19 cellular contexts compared by ENCODE assay signal in the genomic region with DNA sequence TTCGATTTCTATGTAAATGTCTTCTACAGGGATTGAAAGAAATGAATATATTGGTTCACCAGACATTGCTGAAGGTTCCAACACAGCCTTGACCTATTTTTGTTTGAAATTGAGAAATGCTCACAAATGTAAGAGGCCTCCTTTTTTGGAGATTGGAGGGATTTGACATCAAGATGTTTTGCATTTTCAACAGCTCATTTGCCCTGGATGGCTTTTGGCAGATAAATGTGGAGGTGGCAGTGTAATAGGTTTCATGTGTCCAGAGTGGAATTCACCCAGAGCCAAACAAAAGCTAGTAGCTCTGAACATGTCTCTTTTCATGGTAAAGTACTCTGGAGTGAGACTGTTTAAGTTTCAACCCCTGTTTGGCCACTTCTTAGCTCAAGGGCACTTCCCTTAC.
DNase-seq lines count a peak whose midpoint lies in the region; ATAC-seq, FAIRE-seq and TF ChIP-seq lines count a peak whose summit lies in the region.
"Had no signal": no experiment of that assay in that cellular context is flagged by ENCODE, and none has a peak within 500 bp of the region (broad histone marks: within the 10 kb centered on the region; RNA-seq: fewer than 3 reads in every experiment).

No MANE protein-coding gene starts in this region.

- no peak for DNase-seq in right atrium auricular region (ENCODE audit: low spot score)
- no peak for DNase-seq in cardiac septum (ENCODE audit: low spot score)
- DNase-seq in H1 (ENCODE audit: low read depth in 1 of 2, low spot score in 2 of 2): no peak
- DNase-seq in neural crest cell (ENCODE audit: low read depth, low spot score): no peak
- no peak for DNase-seq in NCI-H1436 (lab: John Stamatoyannopoulos, UW)
- DNase-seq in DMS53 treated with DMSO at 0.1 percent for 48 hours (lab: John Stamatoyannopoulos, UW; ENCODE audit: unreplicated experiment): no peak
- DNase-seq in activated naive CD4-positive, alpha-beta T cell treated with anti-CD3 and anti-CD28 coated beads, Interleukin-2, amount 10 ng/mL, durations not matched to agents 7 days and 5 days: no peak
- DNase-seq: effector CD4-positive, alpha-beta T cell; kidney glomerular epithelial cell; mucosa of descending colon; NCI-H1092 treated with DMSO at 0.1 percent for 48 hours; retina; stimulated activated CD4-positive, alpha-beta T cell treated with anti-CD3 and anti-CD28 coated beads, Interleukin-15, amount 100 ng/mL, for 24 hours; T1000; transverse colon had no signal

- no peak overlapping the region for H3K23ac ChIP-seq in H1 (ENCODE audit: insufficient read length)

- 68% methylated on average over 1 of the region's 1 CpG; no CpG with 5 or more reads in 1 of the 2 experiments for WGBS in H1 (ENCODE audit: extremely low coverage in 1 of 2, insufficient coverage in 1 of 2, insufficient read length in 1 of 2, insufficient replicate concordance in 2 of 2, low coverage in 1 of 2, low lambda C conversion rate in 2 of 2, missing lambda C conversion rate in 1 of 2), 2 experiments

- TF ChIP-seq CTCF in right atrium auricular region (IDR thresholded peaks at IDR 0.05) (no peak), H1 (IDR thresholded peaks at IDR 0.05; ENCODE audit: control extremely low read depth in 1 of 3, insufficient read depth in 1 of 3, low read depth in 1 of 3, low read length in 3 of 3) (no peak), neural crest cell (conservative IDR thresholded peaks at IDR 0.05) (no peak)

- no peak for TF ChIP-seq POLR2A in H1 (IDR thresholded peaks at IDR 0.05; ENCODE audit: control extremely low read depth in 1 of 2, low read depth in 2 of 2, low read length in 2 of 2)

- peak overlapping the region; percentile 68 to 94 for H3K27ac ChIP-seq in right atrium auricular region
- no peak overlapping the region for H3K27ac ChIP-seq in H1 (ENCODE audit: low read depth, low read length)

- ATAC-seq in HG02642 (IDR thresholded peaks at IDR 0.05; ENCODE audit: poor library complexity, unreplicated experiment): no peak
- ATAC-seq: activated CD4-positive, CD25-positive, alpha-beta regulatory T cell treated with anti-CD3 and anti-CD28 coated beads, Interleukin-2, amount 50 U/mL, for 24 hours; activated T-helper 17 cell treated with anti-CD3 and anti-CD28 coated beads, Interleukin-2, amount 50 U/mL, for 72 hours; stimulated activated effector memory CD8-positive, alpha-beta T cell treated with anti-CD3 and anti-CD28 coated beads, Interleukin-12 subunit alpha, Interleukin-12 subunit beta, amount 100 ng/mL, for 72 hours had no signal

- no peak overlapping the region for H4K91ac ChIP-seq in H1 (replicated peaks; ENCODE audit: insufficient read length, low read length)

- no peak overlapping the region for H3K4me2 ChIP-seq in H1 (ENCODE audit: insufficient read depth in 1 of 2, low read depth in 2 of 2, low read length in 2 of 2)

- H2BK12ac ChIP-seq in H1 (ENCODE audit: low read depth, low read length): no peak overlapping the region

- no peaks in the 10 kb centered on the region for H3K79me2 ChIP-seq in H1 (ENCODE audit: control insufficient read depth in 1 of 2, insufficient read depth in 2 of 2, low read length in 2 of 2)

- H3K4me3 ChIP-seq in right atrium auricular region (no peak overlapping the region), H1 (ENCODE audit: extremely low read depth in 1 of 4, insufficient read depth in 2 of 4, low read depth in 3 of 4, low read length in 4 of 4) (no peak overlapping the region)
- H3K4me3 ChIP-seq: mucosa of descending colon, transverse colon had no signal

- peaks cover 14% of the 10 kb centered on the region for H3K4me1 Mint-ChIP-seq in neural crest cell
- no peaks in the 10 kb centered on the region for H3K4me1 Mint-ChIP-seq in activated naive CD4-positive, alpha-beta T cell treated with anti-CD3 and anti-CD28 coated beads, Interleukin-2, amount 10 ng/mL, durations not matched to agents 7 days and 5 days
- H3K4me1 Mint-ChIP-seq: activated T-helper 17 cell treated with anti-CD3 and anti-CD28 coated beads, Interleukin-2, amount 50 U/mL, for 72 hours; stimulated activated effector memory CD8-positive, alpha-beta T cell treated with anti-CD3 and anti-CD28 coated beads, Interleukin-12 subunit alpha, Interleukin-12 subunit beta, amount 100 ng/mL, for 72 hours had no signal

- peaks cover 0 to 1% of the 10 kb centered on the region in 2 experiments for H4K20me1 ChIP-seq in H1 (replicated peaks in 1 of 2; ENCODE audit: control insufficient read depth in 1 of 2, insufficient read depth in 2 of 2, low read length in 2 of 2)

- H3K36me3 ChIP-seq in right atrium auricular region (no peaks in the 10 kb centered on the region), H1 (ENCODE audit: control insufficient read depth in 2 of 4, insufficient read depth in 4 of 4, low read length in 3 of 4) (no peaks in the 10 kb centered on the region)
- H3K36me3 ChIP-seq: transverse colon had no signal

- no peak for FAIRE-seq in H1 (lab: Jason Lieb, UNC)

- H2AK5ac ChIP-seq in H1 (ENCODE audit: low read depth, low read length): no peak overlapping the region

- H3K9me3 Mint-ChIP-seq in neural crest cell: peaks cover 3% of the 10 kb centered on the region
- no peaks in the 10 kb centered on the region for H3K9me3 Mint-ChIP-seq in activated naive CD4-positive, alpha-beta T cell treated with anti-CD3 and anti-CD28 coated beads, Interleukin-2, amount 10 ng/mL, durations not matched to agents 7 days and 5 days
- H3K9me3 Mint-ChIP-seq: activated T-helper 17 cell treated with anti-CD3 and anti-CD28 coated beads, Interleukin-2, amount 50 U/mL, for 72 hours; stimulated activated effector memory CD8-positive, alpha-beta T cell treated with anti-CD3 and anti-CD28 coated beads, Interleukin-12 subunit alpha, Interleukin-12 subunit beta, amount 100 ng/mL, for 72 hours had no signal

- intact Hi-C loops in cardiac septum (cut with DNase I): no loop called here

- no peak overlapping the region for H2BK5ac ChIP-seq in H1 (ENCODE audit: low read depth, low read length)

- H3K9me3 ChIP-seq in right atrium auricular region (no peaks in the 10 kb centered on the region), H1 (ENCODE audit: insufficient read depth in 2 of 2, low read depth in 1 of 2, low read length in 1 of 2) (no peaks in the 10 kb centered on the region)
- H3K9me3 ChIP-seq: mucosa of descending colon, transverse colon had no signal

- POLR2A ChIA-PET in H1 (lab: Charles Lee; ENCODE audit: partially characterized antibody): no interaction called here

- no peaks in the 10 kb centered on the region for H3K36me3 Mint-ChIP-seq in neural crest cell (ENCODE audit: low read depth)
- H3K36me3 Mint-ChIP-seq in activated naive CD4-positive, alpha-beta T cell treated with anti-CD3 and anti-CD28 coated beads, Interleukin-2, amount 10 ng/mL, durations not matched to agents 7 days and 5 days: no peaks in the 10 kb centered on the region
- H3K36me3 Mint-ChIP-seq: stimulated activated effector memory CD8-positive, alpha-beta T cell treated with anti-CD3 and anti-CD28 coated beads, Interleukin-12 subunit alpha, Interleukin-12 subunit beta, amount 100 ng/mL, for 72 hours had no signal

- H3K27me3 ChIP-seq in right atrium auricular region: no peaks in the 10 kb centered on the region
- H3K27me3 ChIP-seq in H1 (replicated peaks in 1 of 4; ENCODE audit: control insufficient read depth in 3 of 4, extremely low read depth in 1 of 4, insufficient read depth in 3 of 4, low read length in 3 of 4): no peaks in the 10 kb centered on the region
- H3K27me3 ChIP-seq: transverse colon had no signal

- no peaks in the 10 kb centered on the region for H3K27me3 Mint-ChIP-seq in neural crest cell (ENCODE audit: low read depth)
- H3K27me3 Mint-ChIP-seq in activated naive CD4-positive, alpha-beta T cell treated with anti-CD3 and anti-CD28 coated beads, Interleukin-2, amount 10 ng/mL, durations not matched to agents 7 days and 5 days: peaks cover 25% of the 10 kb centered on the region

- no peak overlapping the region for H3K56ac ChIP-seq in H1 (replicated peaks; ENCODE audit: insufficient read length, low read depth, low read length)

- peak overlapping the region; percentile 10 for H3K27ac Mint-ChIP-seq in neural crest cell (ENCODE audit: unreplicated experiment)
- no peak overlapping the region for H3K27ac Mint-ChIP-seq in activated naive CD4-positive, alpha-beta T cell treated with anti-CD3 and anti-CD28 coated beads, Interleukin-2, amount 10 ng/mL, durations not matched to agents 7 days and 5 days
- H3K27ac Mint-ChIP-seq: activated T-helper 17 cell treated with anti-CD3 and anti-CD28 coated beads, Interleukin-2, amount 50 U/mL, for 72 hours; stimulated activated effector memory CD8-positive, alpha-beta T cell treated with anti-CD3 and anti-CD28 coated beads, Interleukin-12 subunit alpha, Interleukin-12 subunit beta, amount 100 ng/mL, for 72 hours had no signal

- H3K79me1 ChIP-seq in H1 (ENCODE audit: low read depth, low read length): no peaks in the 10 kb centered on the region; the same call in 1 of the 2 replicates

- no peak overlapping the region for H3K9ac ChIP-seq in H1 (replicated peaks in 1 of 4; ENCODE audit: extremely low read depth in 1 of 4, low read depth in 3 of 4, low read length in 3 of 4)

- H3K18ac ChIP-seq in H1 (ENCODE audit: extremely low read depth, low read length): no peak overlapping the region

- no peak overlapping the region for H3K4ac ChIP-seq in H1 (replicated peaks; ENCODE audit: insufficient read length, low read depth, low read length)

- H3K4me3 Mint-ChIP-seq in neural crest cell: no peak overlapping the region
- H3K4me3 Mint-ChIP-seq in activated naive CD4-positive, alpha-beta T cell treated with anti-CD3 and anti-CD28 coated beads, Interleukin-2, amount 10 ng/mL, durations not matched to agents 7 days and 5 days: no peak overlapping the region
- H3K4me3 Mint-ChIP-seq: activated T-helper 17 cell treated with anti-CD3 and anti-CD28 coated beads, Interleukin-2, amount 50 U/mL, for 72 hours; stimulated activated effector memory CD8-positive, alpha-beta T cell treated with anti-CD3 and anti-CD28 coated beads, Interleukin-12 subunit alpha, Interleukin-12 subunit beta, amount 100 ng/mL, for 72 hours had no signal

- H2BK120ac ChIP-seq in H1 (replicated peaks; ENCODE audit: low read depth, low read length): no peak overlapping the region

- no peaks in the 10 kb centered on the region; the same call in 1 of the 2 replicates for H3K23me2 ChIP-seq in H1 (ENCODE audit: low read depth, low read length)

- no peak overlapping the region for H3K14ac ChIP-seq in H1 (ENCODE audit: insufficient read length)

- no peak overlapping the region for H4K8ac ChIP-seq in H1 (ENCODE audit: extremely low read depth, insufficient read depth, low read length)

- H4K5ac ChIP-seq in H1 (ENCODE audit: insufficient read length, low read depth, low read length): no peak overlapping the region

- no peak overlapping the region for H2BK15ac ChIP-seq in H1 (ENCODE audit: low read length)

- CTCF ChIA-PET in H1 (lab: Charles Lee; ENCODE audit: partially characterized antibody): interaction anchor here (0.5 to 2.1 kb wide), 6 partner anchors 9 to 203 kb away, joined by 3 to 7 read pairs (median 4); no protein-coding TSS in a partner anchor
- CTCF ChIA-PET in activated naive CD4-positive, alpha-beta T cell treated with anti-CD3 and anti-CD28 coated beads, Interleukin-2, amount 10 ng/mL, durations not matched to agents 7 days and 5 days (lab: Charles Lee): no interaction called here

- H3K4me1 ChIP-seq in right atrium auricular region (peaks cover 0 to 72% of the 10 kb centered on the region in 2 donors), H1 (replicated peaks in 1 of 4; ENCODE audit: control insufficient read depth in 3 of 4, insufficient read depth in 4 of 4, low read length in 3 of 4) (peaks cover 0 to 4% (median 1%) of the 10 kb centered on the region in 4 experiments; a peak in 3 of 7 replicates)
- H3K4me1 ChIP-seq: transverse colon had no signal

- no peak for TF ChIP-seq RAD21 in H1 (IDR thresholded peaks at IDR 0.05 in 1 of 2, conservative IDR thresholded peaks at IDR 0.05 in 1 of 2; ENCODE audit: low read depth in 2 of 2, low read length in 2 of 2)

- H2BK20ac ChIP-seq in H1 (ENCODE audit: low read length): no peak overlapping the region

- 0 out of 2 replicates have a peak overlapping the region, but pooled peaks have one; percentile 58 for H2AFZ ChIP-seq in H1 (ENCODE audit: low read length)

- no peak for TF ChIP-seq EP300 in H1 (IDR thresholded peaks at IDR 0.05; ENCODE audit: borderline replicate concordance in 1 of 2, low read depth in 2 of 2, low read length in 2 of 2)
